1 cellular context compared by ENCODE assay signal in genomic region chr1:192581131-192581927, GRCh38.
TF ChIP-seq lines count a peak whose summit lies in the region.

No MANE protein-coding gene starts in this region.

TF ChIP-seq in HepG2, 621 proteins besides CTCF, POLR2A, EP300 and RAD21:
- TF ChIP-seq ZNF747 (CRISPR knock-in tag; IDR thresholded peaks at IDR 0.05; ENCODE audit: borderline replicate concordance) (no peak), ZNF263 (CRISPR knock-in tag; IDR thresholded peaks at IDR 0.05) (no peak), ZBTB44 (CRISPR knock-in tag; IDR thresholded peaks at IDR 0.05) (no peak), SALL2 (CRISPR knock-in tag; IDR thresholded peaks at IDR 0.05) (no peak), ZNF225 (CRISPR knock-in tag; IDR thresholded peaks at IDR 0.05) (no peak), GLI4 (CRISPR knock-in tag; IDR thresholded peaks at IDR 0.05; ENCODE audit: borderline replicate concordance) (no peak)
TF ChIP-seq in HepG2: peak in this region for 0.
